ENCODE assay signal across 31 cellular contexts in genomic region chr19:28839455-28839854, GRCh38.
"Had no signal": no experiment of that assay in that cellular context is flagged by ENCODE, and none has a peak within 500 bp of the region (broad histone marks: within the 10 kb centered on the region; RNA-seq: fewer than 3 reads in every experiment).

No MANE protein-coding gene starts in this region.

- H3K9me3 Mint-ChIP-seq: natural killer cell; nephron progenitor cell; neural crest cell; stimulated activated naive CD8-positive, alpha-beta T cell treated with anti-CD3 and anti-CD28 coated beads, Interleukin-15, amount 100 ng/mL, for 72 hours had no signal

- H3K36me3 Mint-ChIP-seq: naive thymus-derived CD4-positive, alpha-beta T cell; natural killer cell; stimulated activated memory B cell treated with anti-CD40 and anti-IgM and Interleukin-4, amounts not matched to agents 10 μg/mL and 1 μg/mL and 100 μg/mL, for 72 hours had no signal

- H3K4me1 Mint-ChIP-seq: natural killer cell; neural crest cell; stimulated activated memory B cell treated with anti-CD40 and anti-IgM and Interleukin-4, amounts not matched to agents 10 μg/mL and 1 μg/mL and 100 μg/mL, for 72 hours; stimulated activated naive CD8-positive, alpha-beta T cell treated with anti-CD3 and anti-CD28 coated beads, Interleukin-15, amount 100 ng/mL, for 72 hours had no signal

- ATAC-seq: naive thymus-derived CD4-positive, alpha-beta T cell; natural killer cell; psoas muscle; right cardiac atrium; right lobe of liver; stimulated activated memory B cell treated with anti-CD40 and anti-IgM and Interleukin-4, amounts not matched to agents 10 μg/mL and 1 μg/mL and 100 μg/mL, for 72 hours; stimulated activated naive CD8-positive, alpha-beta T cell treated with anti-CD3 and anti-CD28 coated beads, Interleukin-15, amount 100 ng/mL, for 72 hours; stimulated activated naive CD8-positive, alpha-beta T cell treated with anti-CD3 and anti-CD28 coated beads, Interleukin-15, Interleukin-2, amounts not matched to agents 100 U/mL and 50 U/mL, for 24 hours had no signal

- H3K36me3 ChIP-seq: ovary, right lobe of liver, sigmoid colon, suprapubic skin, thyroid gland, tibial nerve, upper lobe of left lung, vagina had no signal

- H3K4me3 ChIP-seq: ovary, psoas muscle, right lobe of liver, sigmoid colon, suprapubic skin, testis, thyroid gland, tibial nerve, upper lobe of left lung, vagina had no signal

- H3K27ac Mint-ChIP-seq: naive thymus-derived CD4-positive, alpha-beta T cell; natural killer cell; nephron progenitor cell; progenitor cell of endocrine pancreas; stimulated activated memory B cell treated with anti-CD40 and anti-IgM and Interleukin-4, amounts not matched to agents 10 μg/mL and 1 μg/mL and 100 μg/mL, for 72 hours had no signal

- H3K4me3 Mint-ChIP-seq: naive thymus-derived CD4-positive, alpha-beta T cell; natural killer cell; nephron progenitor cell; neural crest cell; stimulated activated memory B cell treated with anti-CD40 and anti-IgM and Interleukin-4, amounts not matched to agents 10 μg/mL and 1 μg/mL and 100 μg/mL, for 72 hours; stimulated activated naive CD8-positive, alpha-beta T cell treated with anti-CD3 and anti-CD28 coated beads, Interleukin-15, amount 100 ng/mL, for 72 hours had no signal

- H3K27me3 ChIP-seq: ovary, right lobe of liver, testis, thyroid gland, tibial nerve, upper lobe of left lung, vagina had no signal

- H3K9me3 ChIP-seq: ovary, psoas muscle, right lobe of liver, sigmoid colon, suprapubic skin, testis, thyroid gland, tibial nerve, upper lobe of left lung, vagina had no signal

- H3K27me3 Mint-ChIP-seq: stimulated activated memory B cell treated with anti-CD40 and anti-IgM and Interleukin-4, amounts not matched to agents 10 μg/mL and 1 μg/mL and 100 μg/mL, for 72 hours; stimulated activated naive CD8-positive, alpha-beta T cell treated with anti-CD3 and anti-CD28 coated beads, Interleukin-15, amount 100 ng/mL, for 72 hours had no signal

- DNase-seq: naive thymus-derived CD4-positive, alpha-beta T cell; natural killer cell; nephron progenitor cell; occipital lobe; ovary; posterior cingulate gyrus; psoas muscle; right cardiac atrium; right lobe of liver; sigmoid colon; small intestine; stimulated activated CD4-positive, alpha-beta T cell treated with anti-CD3 and anti-CD28 coated beads, Interleukin-15, amount 100 ng/mL, for 24 hours; stimulated activated CD4-positive, alpha-beta T cell treated with anti-CD3 and anti-CD28 coated beads, Interleukin-2, amount 100 ng/mL, for 24 hours; stimulated activated CD4-positive, alpha-beta T cell treated with anti-CD3 and anti-CD28 coated beads, Interleukin-2, amount 100 ng/mL, for 48 hours; stimulated activated CD4-positive, alpha-beta T cell treated with anti-CD3 and anti-CD28 coated beads, Interleukin-4, amount 100 ng/mL, for 4 hours; stimulated activated CD8-positive, alpha-beta memory T cell treated with anti-CD3 and anti-CD28 coated beads, Interleukin-4, amount 100 ng/mL, for 48 hours; stimulated activated naive CD4-positive, alpha-beta T cell; stimulated activated naive CD8-positive, alpha-beta T cell treated with anti-CD3 and anti-CD28 coated beads, Interleukin-15, amount 100 ng/mL, for 72 hours; stimulated activated naive CD8-positive, alpha-beta T cell treated with anti-CD3 and anti-CD28 coated beads, Interleukin-15, Interleukin-2, amounts not matched to agents 100 U/mL and 50 U/mL, for 24 hours; substantia nigra; testis; trophoblast cell; upper lobe of left lung had no signal

- H3K27ac ChIP-seq: ovary, parathyroid adenoma, psoas muscle, right lobe of liver, sigmoid colon, suprapubic skin, testis, tibial nerve, upper lobe of left lung, vagina had no signal

- H3K4me1 ChIP-seq: parathyroid adenoma, psoas muscle, right lobe of liver, sigmoid colon, suprapubic skin, testis, tibial nerve, upper lobe of left lung, vagina had no signal
